9 cellular contexts compared by ENCODE assay signal in the genomic region with DNA sequence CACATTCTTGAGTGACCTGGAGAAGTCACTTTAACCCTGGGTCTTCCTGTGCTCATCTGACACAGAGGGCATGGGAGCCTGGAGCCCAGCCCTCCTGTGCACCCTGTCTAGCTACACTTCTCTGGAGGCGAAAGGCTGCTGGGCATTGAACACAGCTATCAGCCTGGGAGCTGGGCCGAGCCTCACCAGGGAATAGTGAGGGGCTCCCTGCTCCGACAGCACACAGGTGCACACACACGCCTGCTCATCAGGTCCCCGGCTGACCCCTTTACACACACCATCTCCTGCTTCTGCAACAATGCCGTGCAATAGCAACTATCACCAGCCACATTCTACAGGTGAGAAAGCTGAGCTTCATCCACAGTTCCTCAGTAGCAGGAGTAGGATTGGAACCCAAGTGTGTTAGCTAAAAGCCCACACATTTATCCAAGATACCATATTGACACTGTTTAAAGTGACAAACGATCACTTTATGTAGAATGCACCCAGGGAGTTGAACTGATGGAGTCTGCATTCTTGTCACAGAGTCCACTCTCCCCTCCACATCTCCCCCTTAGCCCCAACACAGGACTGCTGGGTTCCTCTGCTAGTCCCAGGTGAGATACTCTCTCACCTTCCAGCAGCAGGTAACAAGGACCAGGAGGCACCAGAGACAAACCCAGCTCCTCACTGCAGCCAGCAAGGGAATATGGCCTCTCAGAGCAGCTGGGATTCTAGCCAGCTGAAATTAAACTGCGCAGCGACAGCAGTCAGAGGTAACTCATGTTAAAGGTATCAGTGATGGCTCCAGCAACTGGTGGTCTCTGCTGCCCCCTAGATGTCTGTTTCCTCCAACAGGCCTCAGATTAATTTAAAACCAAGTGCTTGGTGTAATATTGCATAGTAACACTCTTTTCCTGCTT. TPM values are rescaled to one million over a fixed set of nuclear protein-coding genes. Genes with fewer than 3 reads are reported as not detected.
DNase-seq lines count a peak whose midpoint lies in the region; ATAC-seq, FAIRE-seq and TF ChIP-seq lines count a peak whose summit lies in the region.
"Had no signal": no experiment of that assay in that cellular context is flagged by ENCODE, and none has a peak within 500 bp of the region (broad histone marks: within the 10 kb centered on the region; RNA-seq: fewer than 3 reads in every experiment).

No MANE protein-coding gene starts in this region.

- H3K9me3 Mint-ChIP-seq in CD4-positive, CD25-positive, alpha-beta regulatory T cell = peaks cover 0 to 6% (median 0%) of the 10 kb centered on the region in 7 donors
- no peaks in the 10 kb centered on the region for H3K9me3 Mint-ChIP-seq in activated CD8-positive, alpha-beta T cell treated with anti-CD3 and anti-CD28 coated beads for 36 hours
- peaks cover 5% of the 10 kb centered on the region for H3K9me3 Mint-ChIP-seq in nephron progenitor cell
- H3K9me3 Mint-ChIP-seq: natural killer cell treated with Interleukin-12 subunit alpha and Interleukin-12 subunit beta and Interleukin-15 and Interleukin-18, amount 100 ng/mL, for 72 hours had no signal

- POLR2A ChIA-PET in HCT116 (lab: Charles Lee) = interaction anchor here (1.8 kb wide), 1 partner anchor 550 kb away, joined by 4 read pairs; no protein-coding TSS in a partner anchor
- POLR2A ChIA-PET in activated CD8-positive, alpha-beta T cell treated with anti-CD3 and anti-CD28 coated beads for 36 hours (lab: Charles Lee) = no interaction called here
- POLR2A ChIA-PET in endothelial cell of umbilical vein (lab: Charles Lee) = no interaction called here

- H3K9me1 ChIP-seq in endothelial cell of umbilical vein (replicated peaks; ENCODE audit: control insufficient read depth, extremely low read depth, insufficient read depth, low read length) = no peaks in the 10 kb centered on the region

- H3K9me2 ChIP-seq in HCT116 (ENCODE audit: insufficient read depth) = no peaks in the 10 kb centered on the region

- H2AFZ ChIP-seq in HCT116 (ENCODE audit: low read depth, low read length, poor library complexity, severe bottlenecking) (no peak overlapping the region), endothelial cell of umbilical vein (ENCODE audit: low read depth, low read length) (no peak overlapping the region)

- H3K27me3 Mint-ChIP-seq in CD4-positive, CD25-positive, alpha-beta regulatory T cell = peaks cover 23% of the 10 kb centered on the region
- H3K27me3 Mint-ChIP-seq in activated CD8-positive, alpha-beta T cell treated with anti-CD3 and anti-CD28 coated beads for 36 hours = peaks cover 3% of the 10 kb centered on the region
- peaks cover 35% of the 10 kb centered on the region for H3K27me3 Mint-ChIP-seq in nephron progenitor cell (ENCODE audit: low read depth, poor library complexity)

- no peak overlapping the region for H3K4me3 Mint-ChIP-seq in CD4-positive, CD25-positive, alpha-beta regulatory T cell
- no peak overlapping the region for H3K4me3 Mint-ChIP-seq in activated CD8-positive, alpha-beta T cell treated with anti-CD3 and anti-CD28 coated beads for 36 hours
- no peak overlapping the region for H3K4me3 Mint-ChIP-seq in nephron progenitor cell
- H3K4me3 Mint-ChIP-seq: natural killer cell treated with Interleukin-12 subunit alpha and Interleukin-12 subunit beta and Interleukin-15 and Interleukin-18, amount 100 ng/mL, for 72 hours had no signal

- no peak for TF ChIP-seq EP300 in transverse colon (IDR thresholded peaks at IDR 0.05; ENCODE audit: low read depth)

- H4K20me1 ChIP-seq in HCT116 (ENCODE audit: insufficient read depth) (no peaks in the 10 kb centered on the region), endothelial cell of umbilical vein (replicated peaks; ENCODE audit: control insufficient read depth, extremely low read depth, insufficient read depth, low read length) (no peaks in the 10 kb centered on the region)

- no peaks in the 10 kb centered on the region for H3K36me3 Mint-ChIP-seq in CD4-positive, CD25-positive, alpha-beta regulatory T cell
- no peaks in the 10 kb centered on the region for H3K36me3 Mint-ChIP-seq in activated CD8-positive, alpha-beta T cell treated with anti-CD3 and anti-CD28 coated beads for 36 hours (ENCODE audit: low read depth)
- H3K36me3 Mint-ChIP-seq in nephron progenitor cell (ENCODE audit: low read depth) = no peaks in the 10 kb centered on the region
- H3K36me3 Mint-ChIP-seq: natural killer cell treated with Interleukin-12 subunit alpha and Interleukin-12 subunit beta and Interleukin-15 and Interleukin-18, amount 100 ng/mL, for 72 hours had no signal

- TF ChIP-seq POLR2A in HCT116 (IDR thresholded peaks at IDR 0.05; ENCODE audit: borderline replicate concordance, extremely low read depth, insufficient read depth, insufficient read length) (no peak), endothelial cell of umbilical vein (IDR thresholded peaks at IDR 0.05; ENCODE audit: low read depth, low read length) (no peak), transverse colon (IDR thresholded peaks at IDR 0.05) (no peak)

- H3K4me3 ChIP-seq in CD4-positive, CD25-positive, alpha-beta regulatory T cell (ENCODE audit: low read depth, low read length) = no peak overlapping the region
- H3K4me3 ChIP-seq in HCT116 (replicated peaks in 1 of 2; ENCODE audit: low read depth in 1 of 2, low read length in 2 of 2) (no peak overlapping the region), endothelial cell of umbilical vein (replicated peaks in 1 of 3; ENCODE audit: insufficient read depth in 1 of 3, low read depth in 1 of 3, low read length in 3 of 3) (no peak overlapping the region), transverse colon (no peak overlapping the region)

- no peak overlapping the region for H3K27ac Mint-ChIP-seq in CD4-positive, CD25-positive, alpha-beta regulatory T cell
- no peak overlapping the region for H3K27ac Mint-ChIP-seq in activated CD8-positive, alpha-beta T cell treated with anti-CD3 and anti-CD28 coated beads for 36 hours
- no peak overlapping the region for H3K27ac Mint-ChIP-seq in nephron progenitor cell
- H3K27ac Mint-ChIP-seq: natural killer cell treated with Interleukin-12 subunit alpha and Interleukin-12 subunit beta and Interleukin-15 and Interleukin-18, amount 100 ng/mL, for 72 hours had no signal

- H3K27ac ChIP-seq in CD4-positive, CD25-positive, alpha-beta regulatory T cell (ENCODE audit: insufficient read depth, low read length, poor library complexity, severe bottlenecking) = no peak overlapping the region
- H3K27ac ChIP-seq in HCT116 (ENCODE audit: low read depth, low read length) (no peak overlapping the region), endothelial cell of umbilical vein (ENCODE audit: insufficient read depth, low read depth, low read length) (no peak overlapping the region), transverse colon (no peak overlapping the region)

- DNase-seq in CD4-positive, CD25-positive, alpha-beta regulatory T cell = peak; percentile 13 to 50 (median 49)
- DNase-seq in HCT116 (ENCODE audit: low read depth, low spot score) (no peak), NCI-H446 treated with DMSO at 0.1 percent for 48 hours (lab: John Stamatoyannopoulos, UW) (peak; percentile 52), endothelial cell of umbilical vein (ENCODE audit: low read depth, low spot score) (peak; percentile 55), nephron progenitor cell (peak; percentile 78), transverse colon (peak; percentile 66)
- peak; percentile 81 for DNase-seq in activated CD8-positive, alpha-beta T cell treated with anti-CD3 and anti-CD28 coated beads for 36 hours

- dilution Hi-C loops in endothelial cell of umbilical vein (cut with MboI; ENCODE audit: extremely low pct_ligation_motif_present, low sequenced_read_pairs) = no loop called here

- no peaks in the 10 kb centered on the region for H3K36me3 ChIP-seq in CD4-positive, CD25-positive, alpha-beta regulatory T cell (ENCODE audit: control insufficient read depth, insufficient read depth, low read length)
- H3K36me3 ChIP-seq in HCT116 (ENCODE audit: control insufficient read depth in 1 of 2, insufficient read depth in 2 of 2, low read length in 2 of 2) (no peaks in the 10 kb centered on the region), endothelial cell of umbilical vein (ENCODE audit: control insufficient read depth in 2 of 2, extremely low read depth in 1 of 2, insufficient read depth in 2 of 2, low read length in 2 of 2) (no peaks in the 10 kb centered on the region), transverse colon (no peaks in the 10 kb centered on the region)

- H3K4me2 ChIP-seq in HCT116 (ENCODE audit: low read length) (peak overlapping the region; percentile 28; the same call in 1 of the 2 replicates), endothelial cell of umbilical vein (ENCODE audit: insufficient read depth, low read length) (no peak overlapping the region)

- H3K4me1 ChIP-seq in CD4-positive, CD25-positive, alpha-beta regulatory T cell (ENCODE audit: control insufficient read depth, insufficient read depth, low read length, poor library complexity, severe bottlenecking) = no peaks in the 10 kb centered on the region
- H3K4me1 ChIP-seq in HCT116 (ENCODE audit: control insufficient read depth in 1 of 2, insufficient read depth in 2 of 2, low read length in 2 of 2) (peaks cover 0 to 4% of the 10 kb centered on the region in 2 experiments; a peak in 1 of 4 replicates), endothelial cell of umbilical vein (ENCODE audit: control insufficient read depth, extremely low read depth, insufficient read depth, low read length) (no peaks in the 10 kb centered on the region), transverse colon (no peaks in the 10 kb centered on the region)

- intact Hi-C loops in HCT116 (cut with micrococcal nuclease) = loop anchor here (1.0 to 5.0 kb wide), 5 partner anchors 153 to 945 kb away; no protein-coding TSS in a partner anchor
- intact Hi-C loops in activated CD8-positive, alpha-beta T cell treated with anti-CD3 and anti-CD28 coated beads for 36 hours (cut with micrococcal nuclease) = loop anchor here (5.0 kb wide), 2 partner anchors 152 to 552 kb away; no protein-coding TSS in a partner anchor
- intact Hi-C loops in endothelial cell of umbilical vein (cut with micrococcal nuclease) = loop anchor here (1.0 to 5.0 kb wide), 5 partner anchors 153 to 946 kb away; no protein-coding TSS in a partner anchor
- intact Hi-C loops in transverse colon (cut with DNase I; ENCODE audit: low total_unique reads) = loop anchor here (10.0 kb wide), 1 partner anchor 539 kb away; the partner anchor contains the start of gene TLR5

- no peaks in the 10 kb centered on the region for H3K79me2 ChIP-seq in HCT116 (ENCODE audit: insufficient read depth, low read length)
- H3K79me2 ChIP-seq in endothelial cell of umbilical vein (ENCODE audit: control insufficient read depth, insufficient read depth, low read length) = no peaks in the 10 kb centered on the region

- peak; percentile 71 to 86 (median 81); a peak in 5 of 6 replicates for TF ChIP-seq CTCF in HCT116 (IDR thresholded peaks at IDR 0.05 in 2 of 3, conservative IDR thresholded peaks at IDR 0.05 in 1 of 3; ENCODE audit: borderline replicate concordance in 1 of 3, insufficient read depth in 1 of 3, low read depth in 2 of 3, low read length in 2 of 3)
- peak; percentile 68 for TF ChIP-seq CTCF in activated CD8-positive, alpha-beta T cell treated with anti-CD3 and anti-CD28 coated beads for 36 hours (IDR thresholded peaks at IDR 0.05)
- TF ChIP-seq CTCF in endothelial cell of umbilical vein (IDR thresholded peaks at IDR 0.05; ENCODE audit: extremely low read depth in 1 of 2, insufficient read depth in 1 of 2, low read depth in 1 of 2, low read length in 2 of 2) = peak; percentile 54 to 68
- TF ChIP-seq CTCF in nephron progenitor cell (IDR thresholded peaks at IDR 0.05) = peak; percentile 89
- TF ChIP-seq CTCF in transverse colon (IDR thresholded peaks at IDR 0.05) = peak; percentile 49 to 67 (median 56)

- CTCF ChIA-PET in HCT116 (lab: Charles Lee) (interaction anchor here (0.6 to 3.2 kb wide), 15 partner anchors 9 to 594 kb away, joined by 3 to 50 read pairs (median 4); no protein-coding TSS in a partner anchor), endothelial cell of umbilical vein (lab: Charles Lee) (interaction anchor here (0.5 to 8.5 kb wide), 17 partner anchors 9 to 891 kb away, joined by 3 to 104 read pairs (median 5); partner anchors contain the start of gene TLR5)
- CTCF ChIA-PET in activated CD8-positive, alpha-beta T cell treated with anti-CD3 and anti-CD28 coated beads for 36 hours (lab: Charles Lee) = interaction anchor here (0.6 to 3.7 kb wide), 27 partner anchors 9 to 559 kb away, joined by 3 to 26 read pairs (median 4); no protein-coding TSS in a partner anchor

- H3K9ac ChIP-seq in HCT116 (ENCODE audit: low read length) (no peak overlapping the region), endothelial cell of umbilical vein (replicated peaks; ENCODE audit: extremely low read depth, insufficient read depth, low read length) (no peak overlapping the region)

- RAD21 ChIA-PET in HCT116 (lab: Charles Lee; ENCODE audit: low non-redundant PET in 1 of 2, low total read pairs in 2 of 2, uncharacterized antibody in 2 of 2, unreplicated experiment in 2 of 2) = interaction anchor here (0.7 to 1.5 kb wide), 5 partner anchors 127 to 594 kb away, joined by 3 to 7 read pairs (median 4); no protein-coding TSS in a partner anchor

- 66 to 70% methylated on average over 2 to 9 of the region's 9 CpGs for WGBS in transverse colon (ENCODE audit: low coverage in 1 of 2), 2 donors

- FAIRE-seq in endothelial cell of umbilical vein (lab: Jason Lieb, UNC) = peak; percentile 84

- in situ Hi-C loops in transverse colon (cut with MboI; ENCODE audit: low pct_ligation_motif_present in 1 of 4, low pct_unique_long_range_greater_than_20kb in 1 of 4, low sequenced_read_pairs in 3 of 4) = loop anchor here in 1 of 4 donors (10.0 kb wide), 1 partner anchor 549 kb away; no protein-coding TSS in a partner anchor

- ATAC-seq in CD4-positive, CD25-positive, alpha-beta regulatory T cell (ENCODE audit: low read depth in 2 of 2) = peak; percentile 44 to 57
- ATAC-seq in HCT116 (peak; percentile 91), GM18517 (IDR thresholded peaks at IDR 0.05; ENCODE audit: unreplicated experiment) (no peak)
- peak; percentile 77 for ATAC-seq in activated CD8-positive, alpha-beta T cell treated with anti-CD3 and anti-CD28 coated beads for 36 hours

- BruUV-seq in HCT116 (replicated peaks; lab: Mats Ljungman, UMichigan) (no TSS peak), endothelial cell of umbilical vein (replicated peaks; lab: Mats Ljungman, UMichigan) (no TSS peak)

- peaks cover 0 to 3% (median 0%) of the 10 kb centered on the region in 4 donors for H3K4me1 Mint-ChIP-seq in CD4-positive, CD25-positive, alpha-beta regulatory T cell
- no peaks in the 10 kb centered on the region for H3K4me1 Mint-ChIP-seq in activated CD8-positive, alpha-beta T cell treated with anti-CD3 and anti-CD28 coated beads for 36 hours (ENCODE audit: low read depth)
- H3K4me1 Mint-ChIP-seq in nephron progenitor cell = no peaks in the 10 kb centered on the region

- H3K27me3 ChIP-seq in CD4-positive, CD25-positive, alpha-beta regulatory T cell (ENCODE audit: control insufficient read depth, insufficient read depth, low read length) = peaks cover 8% of the 10 kb centered on the region
- H3K27me3 ChIP-seq in HCT116 (ENCODE audit: insufficient read depth, low read length) = 0 out of 2 replicates have a peak, but pooled peaks cover 5% of the 10 kb centered on the region
- H3K27me3 ChIP-seq in endothelial cell of umbilical vein (ENCODE audit: control insufficient read depth in 2 of 2, insufficient read depth in 2 of 2, low read length in 2 of 2) = peaks cover 9 to 24% of the 10 kb centered on the region in 2 experiments
- H3K27me3 ChIP-seq in transverse colon = no peaks in the 10 kb centered on the region

- peak; percentile 96 for TF ChIP-seq RAD21 in HCT116 (IDR thresholded peaks at IDR 0.05; ENCODE audit: low read depth)

- no peaks in the 10 kb centered on the region for H3K9me3 ChIP-seq in CD4-positive, CD25-positive, alpha-beta regulatory T cell (ENCODE audit: control insufficient read depth in 2 of 2, low read length in 2 of 2)
- H3K9me3 ChIP-seq in HCT116 (ENCODE audit: control insufficient read depth in 1 of 2, insufficient read depth in 1 of 2, low read depth in 1 of 2, low read length in 2 of 2) = no peaks in the 10 kb centered on the region
- no peaks in the 10 kb centered on the region for H3K9me3 ChIP-seq in endothelial cell of umbilical vein (replicated peaks; ENCODE audit: control insufficient read depth, insufficient read depth, low read length)
- no peaks in the 10 kb centered on the region for H3K9me3 ChIP-seq in transverse colon

RNA-seq across cellular contexts. Expression of gene CAPN8, which starts 18.3 kb away (rescaled TPM):
- total RNA-seq in CD4-positive, CD25-positive, alpha-beta regulatory T cell = 1.1 TPM
- under 1 TPM in 3 of 4 donors, not detected in 1; 0.12 to 0.65 (median 0.33) TPM for polyA plus RNA-seq in CD4-positive, CD25-positive, alpha-beta regulatory T cell
- total RNA-seq in HCT116 (2021; ENCODE audit: unreplicated experiment) (0.54 TPM), endothelial cell of umbilical vein (not detected in 2 replicates), transverse colon (100 to 1,000 TPM in 2 of 4 donors, 10 to 100 TPM in 2; 55.4 to 273 (median 91.6) TPM)
- 0.17 and 0.25 TPM in 2 replicates for polyA plus RNA-seq in HCT116 (2012)
- not detected for total RNA-seq in activated CD8-positive, alpha-beta T cell treated with anti-CD3 and anti-CD28 coated beads for 36 hours
- polyA plus RNA-seq in endothelial cell of umbilical vein = not detected in 2 replicates
- polyA plus RNA-seq in endothelial cell of umbilical vein (2011; cell fraction: cytosol; rRNA removed) = not detected in 2 replicates
- 0.07 and 0.25 TPM in 2 replicates for polyA plus RNA-seq in endothelial cell of umbilical vein (2011; cell fraction: nucleus; rRNA removed)
- not detected in 2 replicates for polyA plus RNA-seq in endothelial cell of umbilical vein (2012)
- not detected in 2 replicates for polyA minus RNA-seq in endothelial cell of umbilical vein
- not detected for polyA minus RNA-seq in endothelial cell of umbilical vein (2011; cell fraction: cytosol; rRNA and poly(A)+ RNA removed)
- not detected in 2 replicates for polyA minus RNA-seq in endothelial cell of umbilical vein (2011; cell fraction: nucleus; rRNA and poly(A)+ RNA removed)
- total RNA-seq: natural killer cell treated with Interleukin-12 subunit alpha and Interleukin-12 subunit beta and Interleukin-15 and Interleukin-18, amount 100 ng/mL, for 72 hours had no signal

RNA-seq across cellular contexts. Expression of gene CAPN2, which starts 28.5 kb away (rescaled TPM):
- total RNA-seq in CD4-positive, CD25-positive, alpha-beta regulatory T cell = 278 TPM
- 100 to 1,000 TPM; 132 to 191 (median 150) TPM for polyA plus RNA-seq in CD4-positive, CD25-positive, alpha-beta regulatory T cell
- total RNA-seq in HCT116 (2021; ENCODE audit: unreplicated experiment) = 173 TPM
- polyA plus RNA-seq in HCT116 (2012) = 180 and 187 TPM in 2 replicates
- total RNA-seq in activated CD8-positive, alpha-beta T cell treated with anti-CD3 and anti-CD28 coated beads for 36 hours = 10 to 100 TPM; 31.5 to 33.6 TPM
- 316 and 420 TPM in 2 replicates for total RNA-seq in endothelial cell of umbilical vein
- 82.0 and 110 TPM in 2 replicates for polyA plus RNA-seq in endothelial cell of umbilical vein
- 160 and 168 TPM in 2 replicates for polyA plus RNA-seq in endothelial cell of umbilical vein (2011; cell fraction: cytosol; rRNA removed)
- 332 and 370 TPM in 2 replicates for polyA plus RNA-seq in endothelial cell of umbilical vein (2011; cell fraction: nucleus; rRNA removed)
- 262 and 405 TPM in 2 replicates for polyA plus RNA-seq in endothelial cell of umbilical vein (2012)
- polyA minus RNA-seq in endothelial cell of umbilical vein = 205 and 211 TPM in 2 replicates
- 44.4 TPM for polyA minus RNA-seq in endothelial cell of umbilical vein (2011; cell fraction: cytosol; rRNA and poly(A)+ RNA removed)
- polyA minus RNA-seq in endothelial cell of umbilical vein (2011; cell fraction: nucleus; rRNA and poly(A)+ RNA removed) = 100 and 114 TPM in 2 replicates
- 100 to 1,000 TPM; 193 to 505 (median 387) TPM for total RNA-seq in transverse colon

Comparison
In these comparisons a context has a peak if more than half of its experiments do, and no peak if none do; other contexts are left out.
1. RNA of gene CAPN8, which starts 18.3 kb away (total RNA-seq): 55.4 to 273 TPM in transverse colon; 1.1 TPM in CD4-positive, CD25-positive, alpha-beta regulatory T cell (single experiment), 0.54 TPM in HCT116 (single experiment), not detected in activated CD8-positive, alpha-beta T cell treated with anti-CD3 and anti-CD28 coated beads for 36 hours and not detected in endothelial cell of umbilical vein; every median in the first group is over 10 times any median in the second.
2. Peak in every context shown above with its lines, with median percentiles within 50 percentile points of each other: CTCF ChIP-seq.